ENCODE assay signal across 28 cellular contexts in the genomic region with DNA sequence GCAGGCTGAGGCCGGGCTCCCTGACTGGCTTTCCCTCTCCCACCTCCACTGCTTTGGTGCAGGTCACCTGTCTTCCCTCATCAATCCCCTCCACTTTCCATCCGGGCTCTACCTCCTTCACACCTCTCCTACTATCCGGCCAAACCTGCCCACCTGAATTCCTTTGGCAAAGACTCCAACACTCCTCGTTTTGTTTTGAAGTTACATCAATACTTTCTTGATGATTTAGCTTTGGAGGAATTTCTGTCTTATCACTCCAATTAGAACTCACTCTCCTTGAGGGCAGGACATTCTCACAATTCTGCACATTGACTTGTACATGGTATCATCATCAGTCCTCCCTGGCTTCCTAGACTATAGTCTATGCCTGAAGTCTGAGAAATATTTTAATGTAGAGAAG. TPM values are rescaled to one million over a fixed set of nuclear protein-coding genes. Genes with fewer than 3 reads are reported as not detected.
"Had no signal": no experiment of that assay in that cellular context is flagged by ENCODE, and none has a peak within 500 bp of the region (broad histone marks: within the 10 kb centered on the region; RNA-seq: fewer than 3 reads in every experiment).

No MANE protein-coding gene starts in this region.

- FAIRE-seq: bronchial epithelial cell, TTC549 had no signal

- H3K27ac Mint-ChIP-seq: activated CD4-positive, alpha-beta memory T cell treated with anti-CD3 and anti-CD28 coated beads for 36 hours; activated CD4-positive, alpha-beta T cell treated with anti-CD3 and anti-CD28 coated beads, Interleukin-2, amount 10 ng/mL, durations not matched to agents 7 days and 5 days; activated naive CD4-positive, alpha-beta T cell treated with anti-CD3 and anti-CD28 coated beads, Interleukin-2, amount 50 U/mL, for 24 hours; activated T-helper 2 cell treated with anti-CD3 and anti-CD28 coated beads, Interferon-gamma antibody, Interleukin-2, Interleukin-4, amounts not matched to agents 10 μg/mL and 5 μg/mL and 100 μg/mL, durations not matched to agents 14 hours and 24 hours and 36 hours; T-cell had no signal

- H3K9me3 Mint-ChIP-seq: activated CD4-positive, alpha-beta memory T cell treated with anti-CD3 and anti-CD28 coated beads for 36 hours; activated CD4-positive, alpha-beta T cell treated with anti-CD3 and anti-CD28 coated beads, Interleukin-2, amount 10 ng/mL, durations not matched to agents 7 days and 5 days; activated naive CD4-positive, alpha-beta T cell treated with anti-CD3 and anti-CD28 coated beads, Interleukin-2, amount 50 U/mL, for 24 hours; activated T-helper 2 cell treated with anti-CD3 and anti-CD28 coated beads, Interferon-gamma antibody, Interleukin-2, Interleukin-4, amounts not matched to agents 10 μg/mL and 5 μg/mL and 100 μg/mL, durations not matched to agents 14 hours and 24 hours and 36 hours; T-cell had no signal

- H3K27ac ChIP-seq: Peyer's patch, RWPE1, VCaP had no signal

- H3K9me3 ChIP-seq: MG63, Peyer's patch had no signal

- H3K36me3 Mint-ChIP-seq: activated CD4-positive, alpha-beta memory T cell treated with anti-CD3 and anti-CD28 coated beads for 36 hours; activated naive CD4-positive, alpha-beta T cell treated with anti-CD3 and anti-CD28 coated beads, Interleukin-2, amount 50 U/mL, for 24 hours; T-cell had no signal

- DNase-seq: activated CD4-positive, alpha-beta memory T cell treated with anti-CD3 and anti-CD28 coated beads for 36 hours; activated CD4-positive, alpha-beta T cell treated with anti-CD3 and anti-CD28 coated beads, Interleukin-2, amount 10 ng/mL, durations not matched to agents 7 days and 5 days; activated CD4-positive, CD25-positive, alpha-beta regulatory T cell; activated CD8-positive, alpha-beta memory T cell treated with anti-CD3 and anti-CD28 coated beads for 24 hours; activated gamma-delta T cell treated with Interleukin-2 at 50 U/mL for 16 hours; activated T-cell treated with anti-CD3 and anti-CD28 coated beads, Interleukin-2, amount 50 U/mL, for 48 hours; aorta; central memory CD4-positive, alpha-beta T cell; MG63; NCI-H1105 treated with DMSO at 0.1 percent for 48 hours; NCI-H1436 treated with DMSO at 0.1 percent for 48 hours; NCI-H187; NCI-H2081; NCI-H510A treated with DMSO at 0.1 percent for 48 hours; NCI-H69; NK-92 treated with Interleukin-12 subunit alpha and Interleukin-12 subunit beta, amount 100 ng/mL, for 24 hours; Peyer's patch; SHP77; T-cell; T-helper 2 cell; T1000 had no signal

- H3K4me1 ChIP-seq: Peyer's patch had no signal

- H3K4me3 Mint-ChIP-seq: activated CD4-positive, alpha-beta memory T cell treated with anti-CD3 and anti-CD28 coated beads for 36 hours; activated CD4-positive, alpha-beta T cell treated with anti-CD3 and anti-CD28 coated beads, Interleukin-2, amount 10 ng/mL, durations not matched to agents 7 days and 5 days; activated naive CD4-positive, alpha-beta T cell treated with anti-CD3 and anti-CD28 coated beads, Interleukin-2, amount 50 U/mL, for 24 hours; T-cell had no signal

- H3K27me3 ChIP-seq: MG63, Peyer's patch had no signal

- H3K4me3 ChIP-seq: MG63, Peyer's patch had no signal

RNA-seq across cellular contexts. Expression of a gene that starts 20.4 kb away (rescaled TPM):
- total RNA-seq: activated CD4-positive, alpha-beta memory T cell treated with anti-CD3 and anti-CD28 coated beads for 36 hours; activated CD4-positive, alpha-beta T cell treated with anti-CD3 and anti-CD28 coated beads, Interleukin-2, amount 10 ng/mL, durations not matched to agents 7 days and 5 days; activated T-helper 2 cell treated with anti-CD3 and anti-CD28 coated beads, Interferon-gamma antibody, Interleukin-2, Interleukin-4, amounts not matched to agents 10 μg/mL and 5 μg/mL and 100 μg/mL, durations not matched to agents 14 hours and 24 hours and 36 hours; aorta; bronchial epithelial cell; chondrocyte; Peyer's patch; T-cell had no signal
- polyA plus RNA-seq: aorta had no signal
